9 cellular contexts compared by ENCODE assay signal in the genomic region with DNA sequence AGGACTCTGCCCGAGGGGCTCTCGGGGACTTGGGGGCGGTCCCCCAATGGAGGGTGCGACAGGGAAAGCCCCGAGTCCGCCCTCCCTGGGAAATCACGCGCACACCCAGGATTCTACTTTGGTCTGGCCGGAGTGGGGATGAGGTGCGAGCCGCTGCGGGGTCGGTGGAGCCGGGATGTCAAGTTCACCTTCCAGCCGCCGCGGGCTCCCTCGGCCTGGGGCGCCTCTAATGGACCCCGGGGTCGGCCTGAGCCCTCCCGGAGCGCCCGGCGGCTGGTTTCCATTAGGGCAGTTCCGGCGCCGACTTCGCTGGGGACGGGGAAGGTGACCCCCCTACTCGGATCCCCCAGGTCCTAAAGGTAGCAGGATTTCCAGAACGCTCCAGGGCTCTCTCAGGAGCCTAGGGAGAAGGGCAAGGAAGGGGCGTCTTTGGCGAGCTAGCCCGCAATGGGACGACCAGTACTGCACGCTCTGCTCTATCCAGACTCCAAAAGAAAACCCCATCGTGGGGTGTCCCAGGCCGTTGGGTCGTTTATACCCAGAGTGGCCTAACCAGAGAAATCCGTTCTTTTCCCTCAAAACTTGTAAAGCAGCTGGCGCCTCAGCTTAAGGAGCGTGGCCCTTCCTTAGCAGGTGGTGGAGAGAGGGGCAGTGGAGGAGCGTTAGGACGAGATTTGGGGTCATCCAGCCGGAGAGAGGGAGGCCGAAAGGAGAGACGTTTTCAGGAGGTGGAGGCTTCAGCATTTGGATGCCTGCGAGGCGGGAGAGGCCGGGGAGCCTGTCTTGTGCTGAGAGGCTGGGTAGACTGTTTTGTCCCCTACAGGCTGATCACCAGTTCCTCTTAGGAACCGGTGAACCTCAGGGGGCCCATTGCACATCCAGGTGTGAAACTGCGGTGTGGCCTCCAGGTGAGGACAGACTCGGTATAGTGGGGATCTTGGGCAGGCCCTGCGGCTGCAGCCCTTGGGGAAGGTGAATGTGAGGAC. TPM values are rescaled to one million over a fixed set of nuclear protein-coding genes. Genes with fewer than 3 reads are reported as not detected.
DNase-seq lines count a peak whose midpoint lies in the region; ATAC-seq and TF ChIP-seq lines count a peak whose summit lies in the region.
"Had no signal": no experiment of that assay in that cellular context is flagged by ENCODE, and none has a peak within 500 bp of the region (broad histone marks: within the 10 kb centered on the region; RNA-seq: fewer than 3 reads in every experiment).

No MANE protein-coding gene starts in this region.

- peak overlapping the region; percentile 41 to 66 (median 56) for H3K4me3 ChIP-seq in BLaER1 treated with 17β-estradiol and CSF1 and Interleukin-3, amounts not matched to agents 10 nM and 100 nM
- H3K4me3 ChIP-seq in Peyer's patch (peak overlapping the region; percentile 40 to 56 (median 46)), fibroblast of pulmonary artery (replicated peaks; ENCODE audit: low read depth, low read length) (peak overlapping the region; percentile 48), neuron (ENCODE audit: low read length) (peak overlapping the region; percentile 70)

- ATAC-seq in HG03159 (IDR thresholded peaks at IDR 0.05; ENCODE audit: unreplicated experiment) (no peak), HG03045 (IDR thresholded peaks at IDR 0.05; ENCODE audit: unreplicated experiment) (no peak)

- no peaks in the 10 kb centered on the region for H3K36me3 ChIP-seq in BLaER1 treated with 17β-estradiol and CSF1 and Interleukin-3, amounts not matched to agents 10 nM and 100 nM
- H3K36me3 ChIP-seq in Peyer's patch (no peaks in the 10 kb centered on the region), neuron (ENCODE audit: insufficient read depth, low read length) (no peaks in the 10 kb centered on the region)

- peaks cover 80 to 89% (median 84%) of the 10 kb centered on the region in 11 experiments for H3K27me3 ChIP-seq in BLaER1 treated with 17β-estradiol and CSF1 and Interleukin-3, amounts not matched to agents 10 nM and 100 nM
- H3K27me3 ChIP-seq in Peyer's patch (peaks cover 0 to 25% of the 10 kb centered on the region in 2 donors), neuron (ENCODE audit: insufficient read depth, low read length) (no peaks in the 10 kb centered on the region)

- H4K20me1 ChIP-seq in BLaER1 treated with 17β-estradiol and CSF1 and Interleukin-3, amounts not matched to agents 10 nM and 100 nM, result peaks cover 0 to 49% (median 22%) of the 10 kb centered on the region in 11 experiments; a peak in 13 of 22 replicates

- H3K27ac ChIP-seq in BLaER1 treated with 17β-estradiol and CSF1 and Interleukin-3, amounts not matched to agents 10 nM and 100 nM, result no peak overlapping the region
- peak overlapping the region; percentile 55 to 78 (median 67) for H3K27ac ChIP-seq in Peyer's patch

- H3K4me1 ChIP-seq in BLaER1 treated with 17β-estradiol and CSF1 and Interleukin-3, amounts not matched to agents 10 nM and 100 nM, result peaks cover 32 to 52% (median 43%) of the 10 kb centered on the region in 10 experiments
- H3K4me1 ChIP-seq in Peyer's patch (peaks cover 0 to 19% (median 18%) of the 10 kb centered on the region in 4 donors), neuron (ENCODE audit: insufficient read depth, low read length) (peaks cover 12% of the 10 kb centered on the region)

- TF ChIP-seq CTCF in Peyer's patch (IDR thresholded peaks at IDR 0.05) (no peak), fibroblast of pulmonary artery (IDR thresholded peaks at IDR 0.05; ENCODE audit: low read length, missing control alignments) (no peak)

- DNase-seq in Peyer's patch, result peak in 1 of 3 donors; percentile 48
- DNase-seq in fibroblast of pulmonary artery (ENCODE audit: low read depth), result no peak
- no peak for DNase-seq in hippocampal formation (lab: John Stamatoyannopoulos, UW)
- DNase-seq in NCI-H2029 (lab: John Stamatoyannopoulos, UW), result no peak
- DNase-seq: NCI-H2081 treated with DMSO at 0.1 percent for 48 hours had no signal

- peak overlapping the region; percentile 95 for H2AFZ ChIP-seq in neuron (ENCODE audit: low read depth, low read length)

- peak overlapping the region in 10 of 11 experiments; percentile 4 to 71 (median 52); a peak in 12 of 22 replicates for H3K9ac ChIP-seq in BLaER1 treated with 17β-estradiol and CSF1 and Interleukin-3, amounts not matched to agents 10 nM and 100 nM

- H3K4me2 ChIP-seq in BLaER1 treated with 17β-estradiol and CSF1 and Interleukin-3, amounts not matched to agents 10 nM and 100 nM, result peak overlapping the region; percentile 85 to 96 (median 91)

- no peak for TF ChIP-seq POLR2A in Peyer's patch (IDR thresholded peaks at IDR 0.05)

- no peaks in the 10 kb centered on the region for H3K9me3 ChIP-seq in BLaER1 treated with 17β-estradiol and CSF1 and Interleukin-3, amounts not matched to agents 10 nM and 100 nM (replicated peaks in 1 of 11)
- H3K9me3 ChIP-seq in Peyer's patch, result no peaks in the 10 kb centered on the region
- no peaks in the 10 kb centered on the region for H3K9me3 ChIP-seq in neuron (ENCODE audit: low read length)

RNA-seq across cellular contexts. Expression of a gene that starts 0.9 kb away (rescaled TPM):
- 10 to 100 TPM in 1 of 4 donors, 1 to 10 TPM in 2, not detected in 1; 5.9 to 13.2 (median 6.6) TPM for total RNA-seq in Peyer's patch

RNA-seq across cellular contexts. Expression of a gene that starts 29.2 kb away (rescaled TPM):
- not detected for total RNA-seq in Peyer's patch

Comparison
In these comparisons a context has a peak if more than half of its experiments do, and no peak if none do; other contexts are left out.
1. H3K27ac ChIP-seq: peak in Peyer's patch (4 of 4); none in BLaER1 treated with 17β-estradiol and CSF1 and Interleukin-3, amounts not matched to agents 10 nM and 100 nM (0 of 11).
2. Peak in every context shown above with its lines, with median percentiles within 50 percentile points of each other: H3K4me3 ChIP-seq.